ENCODE assay signal across 1 cellular context in genomic region chr22:41469218-41469851, GRCh38.
TF ChIP-seq lines count a peak whose summit lies in the region.

No MANE protein-coding gene starts in this region.

TF ChIP-seq in GM12878, 131 proteins besides CTCF, POLR2A, EP300 and RAD21 (continued from another document):
- TF ChIP-seq USF1 (IDR thresholded peaks at IDR 0.05; ENCODE audit: borderline replicate concordance, extremely low read length, insufficient read depth, low read depth, low read length) (no peak), RELB (IDR thresholded peaks at IDR 0.05; ENCODE audit: low read depth) (peak; percentile 9), TCF3 (IDR thresholded peaks at IDR 0.05; ENCODE audit: borderline replicate concordance, insufficient read depth, low read depth, low read length) (no peak), NFIC (IDR thresholded peaks at IDR 0.05; ENCODE audit: low read depth, low read length) (no peak), EGR1 (IDR thresholded peaks at IDR 0.05; ENCODE audit: borderline replicate concordance in 1 of 2, low read depth in 2 of 2, low read length in 2 of 2) (no peak), ASH2L (IDR thresholded peaks at IDR 0.05; ENCODE audit: borderline replicate concordance, low read depth) (no peak), HCFC1 (IDR thresholded peaks at IDR 0.05; ENCODE audit: low read length) (no peak), IRF3 (IDR thresholded peaks at IDR 0.05) (no peak), SREBF1 (IDR thresholded peaks at IDR 0.05; ENCODE audit: low read length) (no peak), PAX5 (IDR thresholded peaks at IDR 0.05; ENCODE audit: borderline replicate concordance, low read depth, low read length) (no peak), HDAC2 (IDR thresholded peaks at IDR 0.05) (no peak; the same call in 1 of the 2 replicates), TAF1 (IDR thresholded peaks at IDR 0.05; ENCODE audit: borderline replicate concordance, low read depth, low read length) (no peak), MTA2 (IDR thresholded peaks at IDR 0.05; ENCODE audit: low read depth) (no peak), NR2C2 (IDR thresholded peaks at IDR 0.05; ENCODE audit: borderline replicate concordance, control insufficient read depth, insufficient read length, low read depth) (no peak), GATAD2B (conservative IDR thresholded peaks at IDR 0.05; ENCODE audit: low read depth) (peak; percentile 37; the same call in 1 of the 2 replicates), HSF1 (IDR thresholded peaks at IDR 0.05; ENCODE audit: low read depth, low read length) (no peak), SIX5 (IDR thresholded peaks at IDR 0.05; ENCODE audit: low read depth, low read length, severe bottlenecking) (no peak), CREM (IDR thresholded peaks at IDR 0.05; ENCODE audit: low read depth) (no peak), YBX1 (IDR thresholded peaks at IDR 0.05) (no peak), ZNF384 (IDR thresholded peaks at IDR 0.05; ENCODE audit: borderline replicate concordance, low read depth, low read length) (no peak), ESRRA (IDR thresholded peaks at IDR 0.05; ENCODE audit: low read length) (peak; percentile 93; the same call in 1 of the 2 replicates), PRDM15 (CRISPR knock-in tag; IDR thresholded peaks at IDR 0.05) (no peak), CBX5 (IDR thresholded peaks at IDR 0.05; ENCODE audit: low read depth) (no peak), BCLAF1 (IDR thresholded peaks at IDR 0.05) (no peak), USF2 (IDR thresholded peaks at IDR 0.05; ENCODE audit: borderline replicate concordance, low read depth, low read length) (no peak), PAX8 (IDR thresholded peaks at IDR 0.05) (no peak), ETV6 (conservative IDR thresholded peaks at IDR 0.05 in 1 of 2, IDR thresholded peaks at IDR 0.05 in 1 of 2; ENCODE audit: borderline replicate concordance in 1 of 2, low read depth in 1 of 2) (no peak), BACH1 (IDR thresholded peaks at IDR 0.05; ENCODE audit: borderline replicate concordance) (no peak; the same call in 1 of the 2 replicates), BMI1 (IDR thresholded peaks at IDR 0.05; ENCODE audit: borderline replicate concordance) (no peak), FOS (IDR thresholded peaks at IDR 0.05; ENCODE audit: borderline replicate concordance, extremely low read depth, insufficient read length) (no peak), KDM1A (IDR thresholded peaks at IDR 0.05; ENCODE audit: borderline replicate concordance) (no peak), PKNOX1 (IDR thresholded peaks at IDR 0.05) (no peak), JUND (IDR thresholded peaks at IDR 0.05; ENCODE audit: low read depth, low read length) (no peak), CHD2 (IDR thresholded peaks at IDR 0.05; ENCODE audit: borderline replicate concordance, low read depth, low read length) (no peak), POLR2AphosphoS5 (IDR thresholded peaks at IDR 0.05; ENCODE audit: low read length) (no peak; the same call in 1 of the 2 replicates)
- TF ChIP-seq, protein P1, sequence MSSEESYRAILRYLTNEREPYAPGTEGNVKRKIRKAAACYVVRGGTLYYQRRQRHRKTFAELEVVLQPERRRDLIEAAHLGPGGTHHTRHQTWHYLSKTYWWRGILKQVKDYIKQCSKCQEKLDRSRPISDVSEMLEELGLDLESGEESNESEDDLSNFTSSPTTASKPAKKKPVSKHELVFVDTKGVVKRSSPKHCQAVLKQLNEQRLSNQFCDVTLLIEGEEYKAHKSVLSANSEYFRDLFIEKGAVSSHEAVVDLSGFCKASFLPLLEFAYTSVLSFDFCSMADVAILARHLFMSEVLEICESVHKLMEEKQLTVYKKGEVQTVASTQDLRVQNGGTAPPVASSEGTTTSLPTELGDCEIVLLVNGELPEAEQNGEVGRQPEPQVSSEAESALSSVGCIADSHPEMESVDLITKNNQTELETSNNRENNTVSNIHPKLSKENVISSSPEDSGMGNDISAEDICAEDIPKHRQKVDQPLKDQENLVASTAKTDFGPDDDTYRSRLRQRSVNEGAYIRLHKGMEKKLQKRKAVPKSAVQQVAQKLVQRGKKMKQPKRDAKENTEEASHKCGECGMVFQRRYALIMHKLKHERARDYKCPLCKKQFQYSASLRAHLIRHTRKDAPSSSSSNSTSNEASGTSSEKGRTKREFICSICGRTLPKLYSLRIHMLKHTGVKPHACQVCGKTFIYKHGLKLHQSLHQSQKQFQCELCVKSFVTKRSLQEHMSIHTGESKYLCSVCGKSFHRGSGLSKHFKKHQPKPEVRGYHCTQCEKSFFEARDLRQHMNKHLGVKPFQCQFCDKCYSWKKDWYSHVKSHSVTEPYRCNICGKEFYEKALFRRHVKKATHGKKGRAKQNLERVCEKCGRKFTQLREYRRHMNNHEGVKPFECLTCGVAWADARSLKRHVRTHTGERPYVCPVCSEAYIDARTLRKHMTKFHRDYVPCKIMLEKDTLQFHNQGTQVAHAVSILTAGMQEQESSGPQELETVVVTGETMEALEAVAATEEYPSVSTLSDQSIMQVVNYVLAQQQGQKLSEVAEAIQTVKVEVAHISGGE (CRISPR knock-in tag; IDR thresholded peaks at IDR 0.05): no peak
- TF ChIP-seq, protein P2, sequence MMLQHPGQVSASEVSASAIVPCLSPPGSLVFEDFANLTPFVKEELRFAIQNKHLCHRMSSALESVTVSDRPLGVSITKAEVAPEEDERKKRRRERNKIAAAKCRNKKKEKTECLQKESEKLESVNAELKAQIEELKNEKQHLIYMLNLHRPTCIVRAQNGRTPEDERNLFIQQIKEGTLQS (IDR thresholded peaks at IDR 0.05; ENCODE audit: borderline replicate concordance, extremely low read depth, low read depth, low read length): no peak
